Comparison of ENCODE assay signal across 14 cellular contexts in the genomic region with DNA sequence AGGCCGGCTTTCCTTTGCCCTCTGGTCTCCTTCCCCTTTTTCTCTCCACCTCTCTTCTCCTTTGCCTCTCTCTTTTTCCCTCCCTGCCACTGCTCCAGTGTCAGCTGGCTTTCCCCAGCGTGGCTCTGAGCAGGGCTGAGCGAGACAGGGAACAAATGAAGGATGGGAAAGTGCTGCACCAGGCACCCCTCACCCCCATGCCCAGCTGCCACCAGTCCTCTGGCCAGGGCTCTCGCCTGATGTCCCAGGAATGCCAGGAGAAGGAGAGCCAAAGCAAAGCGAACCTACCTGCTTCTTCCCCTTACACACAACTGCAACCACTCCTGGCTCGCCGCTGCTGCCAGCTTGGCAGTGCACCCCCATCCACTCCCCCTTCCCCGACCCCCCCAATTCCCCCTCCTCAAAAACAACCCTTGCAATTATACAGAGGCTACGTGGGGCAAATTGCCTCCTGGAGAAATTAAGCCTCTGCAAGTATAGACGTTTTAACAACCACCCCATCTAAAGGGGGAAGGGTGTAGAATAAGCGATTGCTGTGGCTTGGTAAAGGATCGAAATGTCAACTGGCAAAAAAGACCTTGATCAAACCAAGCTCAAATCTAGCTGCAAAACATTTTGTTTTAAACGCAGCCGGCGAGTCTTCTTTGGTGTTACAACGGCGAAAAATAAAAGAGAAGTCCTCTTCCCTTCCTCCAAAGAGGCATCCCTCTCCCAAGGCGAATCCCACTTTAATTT. TPM values are rescaled to one million over a fixed set of nuclear protein-coding genes. Genes with fewer than 3 reads are reported as not detected.
DNase-seq lines count a peak whose midpoint lies in the region; ATAC-seq and TF ChIP-seq lines count a peak whose summit lies in the region.
"Had no signal": no experiment of that assay in that cellular context is flagged by ENCODE, and none has a peak within 500 bp of the region (broad histone marks: within the 10 kb centered on the region; RNA-seq: fewer than 3 reads in every experiment).

No MANE protein-coding gene starts in this region.

- ATAC-seq in HG02870 (IDR thresholded peaks at IDR 0.05; ENCODE audit: unreplicated experiment) (no peak), Right ventricle myocardium inferior (no peak)
- ATAC-seq: K562 had no signal

- H3K9ac ChIP-seq in SK-N-MC (ENCODE audit: insufficient read length): peak overlapping the region; percentile 100
- no peak overlapping the region for H3K9ac ChIP-seq in smooth muscle cell (ENCODE audit: low read depth)
- H3K9ac ChIP-seq: parathyroid adenoma had no signal

- H3K4me1 ChIP-seq in esophagus (ENCODE audit: control insufficient read depth in 2 of 2, insufficient read depth in 2 of 2, low read length in 1 of 2) (peaks cover 0 to 4% of the 10 kb centered on the region in 2 donors), smooth muscle cell (ENCODE audit: low read depth) (peaks cover 31% of the 10 kb centered on the region)

- peaks cover 13% of the 10 kb centered on the region for H3K79me2 ChIP-seq in smooth muscle cell (ENCODE audit: low read depth)
- H3K79me2 ChIP-seq: parathyroid adenoma had no signal

- H3K27ac ChIP-seq in SK-N-MC (peak overlapping the region; percentile 96), esophagus (ENCODE audit: low read depth in 2 of 2, low read length in 1 of 2) (peak overlapping the region; percentile 61 to 85), smooth muscle cell (ENCODE audit: low read depth) (no peak overlapping the region)
- H3K27ac ChIP-seq: parathyroid adenoma had no signal

- H3K36me3 ChIP-seq in SK-N-MC (ENCODE audit: insufficient read depth, low read length): peaks cover 54% of the 10 kb centered on the region
- H3K36me3 ChIP-seq in esophagus (ENCODE audit: control insufficient read depth in 2 of 2, insufficient read depth in 2 of 2, low read length in 1 of 2): no peaks in the 10 kb centered on the region
- no peaks in the 10 kb centered on the region for H3K36me3 ChIP-seq in smooth muscle cell (ENCODE audit: low read depth)

- peaks cover 9% of the 10 kb centered on the region for H3F3A ChIP-seq in smooth muscle cell (ENCODE audit: low read depth)

- peak overlapping the region; percentile 97 for H3K4me2 ChIP-seq in smooth muscle cell

- H2AFZ ChIP-seq in smooth muscle cell (ENCODE audit: low read depth): no peak overlapping the region
- H2AFZ ChIP-seq: parathyroid adenoma had no signal

- intact Hi-C loops in Right ventricle myocardium inferior (cut with DNase I): no loop called here

- H3K4me3 ChIP-seq in SK-N-MC (peak overlapping the region; percentile 83), esophagus (ENCODE audit: low read depth in 1 of 2, low read length in 2 of 2) (peak overlapping the region; percentile 46 to 84), smooth muscle cell (peak overlapping the region; percentile 78)
- H3K4me3 ChIP-seq: K562 had no signal

- H3K9me3 ChIP-seq in SK-N-MC (ENCODE audit: low read depth, low read length) (no peaks in the 10 kb centered on the region), esophagus (ENCODE audit: control insufficient read depth in 2 of 2, insufficient read depth in 1 of 2, low read depth in 1 of 2, low read length in 1 of 2) (no peaks in the 10 kb centered on the region), smooth muscle cell (replicated peaks; ENCODE audit: low read depth) (no peaks in the 10 kb centered on the region)

- H3K27me3 ChIP-seq in esophagus (ENCODE audit: control insufficient read depth in 1 of 2, insufficient read depth in 2 of 2, low read length in 2 of 2) (no peaks in the 10 kb centered on the region), smooth muscle cell (ENCODE audit: low read depth) (no peaks in the 10 kb centered on the region)

- 7 to 12% methylated on average over 18 of the region's 18 CpGs for WGBS in esophagus, 2 donors
- WGBS in smooth muscle cell (ENCODE audit: low lambda C conversion rate): 10% methylated on average over 18 of the region's 18 CpGs

- DNase-seq in NCI-H748 (lab: John Stamatoyannopoulos, UW; ENCODE audit: unreplicated experiment) (peak; percentile 63), NCI-H748 treated with DMSO at 0.1 percent for 48 hours (lab: John Stamatoyannopoulos, UW) (no peak), SK-N-MC (ENCODE audit: low read depth, low spot score) (no peak), smooth muscle cell (lab: John Stamatoyannopoulos, UW; ENCODE audit: unreplicated experiment) (no peak), NCI-H774 (lab: John Stamatoyannopoulos, UW) (no peak), Right ventricle myocardium inferior (ENCODE audit: missing footprints) (no peak)
- DNase-seq: activated gamma-delta T cell treated with Interleukin-2 at 50 U/mL for 16 hours, foreskin fibroblast, SHP77 treated with DMSO at 0.1 percent for 48 hours had no signal

- peaks cover 11% of the 10 kb centered on the region for H4K20me1 ChIP-seq in smooth muscle cell (ENCODE audit: low read depth)

- no peak for TF ChIP-seq CTCF in smooth muscle cell (IDR thresholded peaks at IDR 0.05; ENCODE audit: borderline replicate concordance, insufficient read depth, poor library complexity, severe bottlenecking)

RNA-seq across cellular contexts. Expression of a gene that starts 3.1 kb away (rescaled TPM):
- 1 to 10 TPM; 1.7 to 2.2 TPM for polyA plus RNA-seq in esophagus
- total RNA-seq in smooth muscle cell: 3.0 and 3.6 TPM in 2 replicates
- 0.47 and 0.56 TPM in 2 replicates for polyA plus RNA-seq in smooth muscle cell
- total RNA-seq in Right ventricle myocardium inferior: 0.14 TPM
- polyA plus RNA-seq: AG04450, K562 had no signal
